ENCODE assay signal across 15 cellular contexts in genomic region chr3:69500604-69501003, GRCh38.
DNase-seq lines count a peak whose midpoint lies in the region; ATAC-seq and TF ChIP-seq lines count a peak whose summit lies in the region.
"Had no signal": no experiment of that assay in that cellular context is flagged by ENCODE, and none has a peak within 500 bp of the region (broad histone marks: within the 10 kb centered on the region; RNA-seq: fewer than 3 reads in every experiment).

No MANE protein-coding gene starts in this region.

- no peaks in the 10 kb centered on the region for H3K36me3 Mint-ChIP-seq in natural killer cell treated with Interleukin-12 subunit alpha and Interleukin-12 subunit beta and Interleukin-15 and Interleukin-18, amount 100 ng/mL, for 72 hours

- H3K9me3 Mint-ChIP-seq in natural killer cell treated with Interleukin-12 subunit alpha and Interleukin-12 subunit beta and Interleukin-15 and Interleukin-18, amount 100 ng/mL, for 72 hours: no peaks in the 10 kb centered on the region
- H3K9me3 Mint-ChIP-seq: H9 had no signal

- H3K27me3 ChIP-seq in left ventricle myocardium inferior (ENCODE audit: low read depth): no peaks in the 10 kb centered on the region
- H3K27me3 ChIP-seq: transverse colon had no signal

- no peak for TF ChIP-seq CTCF in HEK293 (tag by site-specific recombination; IDR thresholded peaks at IDR 0.05)
- TF ChIP-seq CTCF in left ventricle myocardium inferior (IDR thresholded peaks at IDR 0.05; ENCODE audit: borderline replicate concordance): no peak

- H3K27ac Mint-ChIP-seq in natural killer cell treated with Interleukin-12 subunit alpha and Interleukin-12 subunit beta and Interleukin-15 and Interleukin-18, amount 100 ng/mL, for 72 hours: no peak overlapping the region
- H3K27ac Mint-ChIP-seq: H9 had no signal

- H3K9me3 ChIP-seq in HEK293 (ENCODE audit: control insufficient read depth, insufficient read depth, low read depth, low read length) (no peaks in the 10 kb centered on the region), left ventricle myocardium inferior (replicated peaks) (no peaks in the 10 kb centered on the region)
- H3K9me3 ChIP-seq: transverse colon had no signal

- H3K27ac ChIP-seq in HEK293 (ENCODE audit: extremely low read depth, low read depth, low read length): no peak overlapping the region
- peak overlapping the region; percentile 69 for H3K27ac ChIP-seq in left ventricle myocardium inferior (replicated peaks)

- H3K27me3 Mint-ChIP-seq in natural killer cell treated with Interleukin-12 subunit alpha and Interleukin-12 subunit beta and Interleukin-15 and Interleukin-18, amount 100 ng/mL, for 72 hours: peaks cover 8 to 14% of the 10 kb centered on the region in 2 donors

- H3K4me3 ChIP-seq in HEK293 (ENCODE audit: low read depth, low read length): no peak overlapping the region
- no peak overlapping the region for H3K4me3 ChIP-seq in left ventricle myocardium inferior
- H3K4me3 ChIP-seq: transverse colon had no signal

- intact Hi-C loops in left ventricle myocardium inferior (cut with micrococcal nuclease): no loop called here
- intact Hi-C loops in sciatic nerve (cut with DNase I): no loop called here

- no peaks in the 10 kb centered on the region for H3K4me1 Mint-ChIP-seq in natural killer cell treated with Interleukin-12 subunit alpha and Interleukin-12 subunit beta and Interleukin-15 and Interleukin-18, amount 100 ng/mL, for 72 hours (ENCODE audit: low read depth in 2 of 2)

- in situ Hi-C loops in G401 (cut with HindIII; ENCODE audit: low sequenced_read_pairs): no loop called here

- H3K36me3 ChIP-seq in HEK293 (ENCODE audit: control insufficient read depth in 2 of 2, insufficient read depth in 1 of 2, low read length in 2 of 2) (no peaks in the 10 kb centered on the region), left ventricle myocardium inferior (no peaks in the 10 kb centered on the region)
- H3K36me3 ChIP-seq: transverse colon had no signal

- no peak overlapping the region for H3K4me3 Mint-ChIP-seq in natural killer cell treated with Interleukin-12 subunit alpha and Interleukin-12 subunit beta and Interleukin-15 and Interleukin-18, amount 100 ng/mL, for 72 hours
- H3K4me3 Mint-ChIP-seq: H9 had no signal

- ATAC-seq in sciatic nerve: peak; percentile 62
- ATAC-seq in natural killer cell treated with Interleukin-12 subunit alpha and Interleukin-12 subunit beta and Interleukin-15 and Interleukin-18, amount 100 ng/mL, for 72 hours: no peak
- no peak for ATAC-seq in GM18498 (IDR thresholded peaks at IDR 0.05; ENCODE audit: unreplicated experiment)
- ATAC-seq: activated CD4-positive, CD25-positive, alpha-beta regulatory T cell treated with anti-CD3 and anti-CD28 coated beads, Interleukin-2, amount 50 U/mL, for 24 hours had no signal

- peak; percentile 17 for DNase-seq in UCSD-AML1 (lab: John Stamatoyannopoulos, UW; ENCODE audit: unreplicated experiment)
- no peak for DNase-seq in left ventricle myocardium inferior
- no peak for DNase-seq in sciatic nerve (ENCODE audit: low spot score)
- no peak for DNase-seq in G401 (ENCODE audit: low spot score)
- DNase-seq in stimulated activated naive CD4-positive, alpha-beta T cell treated with Interleukin-2 at 50 U/mL for 16 hours (lab: John Stamatoyannopoulos, UW): no peak
- no peak for DNase-seq in natural killer cell treated with Interleukin-12 subunit alpha and Interleukin-12 subunit beta and Interleukin-15 and Interleukin-18, amount 100 ng/mL, for 72 hours (ENCODE audit: low spot score)
- DNase-seq: DMS153, H9, mesendoderm, NCI-H2171 treated with DMSO at 0.1 percent for 48 hours, occipital lobe had no signal

- CTCF ChIA-PET in HEK293 (lab: Yijun Ruan, JAX): interaction anchor here (0.8 kb wide), 1 partner anchor 171 kb away, joined by 3 read pairs; no protein-coding TSS in a partner anchor

- H3K4me1 ChIP-seq in HEK293 (ENCODE audit: control insufficient read depth, insufficient read depth, low read length): no peaks in the 10 kb centered on the region
- peaks cover 29% of the 10 kb centered on the region for H3K4me1 ChIP-seq in left ventricle myocardium inferior
- H3K4me1 ChIP-seq: transverse colon had no signal

- POLR2A ChIA-PET in HEK293 (lab: Yijun Ruan, JAX): no interaction called here

TF ChIP-seq in HEK293, 187 proteins besides CTCF, POLR2A, EP300 and RAD21:
- peak; percentile 36; the same call in 1 of the 2 replicates for TF ChIP-seq ZFHX2 (tag by site-specific recombination; conservative IDR thresholded peaks at IDR 0.05)
- TF ChIP-seq ZNF747 (tag by site-specific recombination; IDR thresholded peaks at IDR 0.05): no peak
- TF ChIP-seq ZNF132 (tag by site-specific recombination; IDR thresholded peaks at IDR 0.05; ENCODE audit: borderline replicate concordance): no peak
- 0 out of 2 replicates have a peak, but pooled peaks have one; percentile 9 for TF ChIP-seq EGR2 (tag by site-specific recombination; IDR thresholded peaks at IDR 0.05; ENCODE audit: low read depth)
